8 cellular contexts compared by ENCODE assay signal in the genomic region with DNA sequence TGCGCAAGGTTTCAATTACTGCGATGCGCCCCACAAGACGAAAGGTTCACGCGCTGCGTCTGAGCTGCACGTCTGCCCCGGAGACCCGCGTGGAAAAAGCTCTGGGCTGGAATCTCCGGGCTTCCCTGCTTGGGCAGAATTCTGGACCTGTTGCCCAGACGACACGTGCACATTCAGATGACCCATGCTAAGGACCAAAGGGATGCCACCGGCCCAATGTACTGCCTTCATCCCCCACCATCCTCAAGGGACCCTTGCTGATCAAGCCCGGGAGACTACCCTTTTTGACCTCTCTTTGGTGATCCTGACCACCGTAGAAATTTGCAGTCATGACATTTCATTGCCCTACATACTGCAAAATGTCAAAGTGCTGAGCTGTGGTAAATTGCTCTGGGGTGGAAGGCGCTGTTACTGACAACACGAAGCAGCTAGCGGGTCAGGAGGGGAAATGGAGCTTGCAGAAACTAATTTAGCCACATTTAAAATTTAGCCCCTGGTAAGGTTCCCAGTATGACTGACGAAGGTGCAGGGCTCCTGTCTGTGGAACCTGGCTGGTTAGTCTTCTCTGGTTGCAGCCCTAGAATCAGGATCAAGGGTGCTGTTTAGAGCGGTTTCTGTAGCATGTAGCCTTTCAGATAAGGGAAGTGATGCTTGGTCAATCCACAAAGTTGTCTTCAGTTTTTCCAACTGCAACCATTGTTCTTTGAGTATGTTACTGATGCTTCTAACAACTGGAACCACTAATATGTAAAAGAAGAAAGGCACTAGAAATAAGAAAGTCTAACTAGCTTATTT.
DNase-seq lines count a peak whose midpoint lies in the region; ATAC-seq and TF ChIP-seq lines count a peak whose summit lies in the region.

No MANE protein-coding gene starts in this region.

- H3K36me3 Mint-ChIP-seq in chondrocyte (ENCODE audit: low read depth) (peaks cover 11% of the 10 kb centered on the region), naive B cell (no peaks in the 10 kb centered on the region)

- peaks cover 36% of the 10 kb centered on the region for H3K27me3 ChIP-seq in HUES48 (ENCODE audit: control insufficient read depth, insufficient read depth, low read length)

- H3K9me3 Mint-ChIP-seq in chondrocyte (ENCODE audit: low read depth) (no peaks in the 10 kb centered on the region), naive B cell (no peaks in the 10 kb centered on the region)

- H3K4me3 Mint-ChIP-seq in chondrocyte (ENCODE audit: unreplicated experiment) (peak overlapping the region; percentile 94), naive B cell (peak overlapping the region; percentile 90 to 97 (median 93))

- in situ Hi-C loops in ACHN (cut with HindIII; ENCODE audit: low pct_ligation_motif_present, low pct_unique_long_range_greater_than_20kb, low sequenced_read_pairs), result no loop called here

- H3K27ac Mint-ChIP-seq in chondrocyte (ENCODE audit: unreplicated experiment) (peak overlapping the region; percentile 75), naive B cell (peak overlapping the region in 3 of 6 donors; percentile 12 to 79 (median 49))

- ATAC-seq in naive B cell (ENCODE audit: low read depth in 2 of 2), result peak; percentile 24 to 26

- no peaks in the 10 kb centered on the region for H3K36me3 ChIP-seq in HUES48 (ENCODE audit: control insufficient read depth, insufficient read depth, low read length)

- peaks cover 12% of the 10 kb centered on the region; the same call in 1 of the 2 replicates for H3K4me1 ChIP-seq in HUES48 (ENCODE audit: control insufficient read depth, insufficient read depth, low read length)

- peak; percentile 9 to 47 for DNase-seq in AML-193 (lab: John Stamatoyannopoulos, UW)
- no peak for DNase-seq in chondrocyte (ENCODE audit: low spot score)
- no peak for DNase-seq in naive B cell
- DNase-seq in NCI-H2029 treated with DMSO at 0.1 percent for 48 hours (lab: John Stamatoyannopoulos, UW), result no peak
- DNase-seq in SW480 (ENCODE audit: low spot score), result no peak
- DNase-seq in ACHN, result no peak
- DNase-seq in midbrain (lab: John Stamatoyannopoulos, UW), result no peak

- H3K4me3 ChIP-seq in HUES48 (ENCODE audit: low read depth, low read length), result peak overlapping the region; percentile 71

- H3K27ac ChIP-seq in HUES48 (ENCODE audit: low read depth, low read length), result no peak overlapping the region

- no peaks in the 10 kb centered on the region for H3K9me3 ChIP-seq in HUES48 (ENCODE audit: control insufficient read depth, insufficient read depth, low read length)

- H3K27me3 Mint-ChIP-seq in chondrocyte (ENCODE audit: low read depth) (no peaks in the 10 kb centered on the region), naive B cell (peaks cover 33 to 37% (median 36%) of the 10 kb centered on the region in 3 donors)

- H3K4me1 Mint-ChIP-seq in chondrocyte (ENCODE audit: low read depth) (peaks cover 62% of the 10 kb centered on the region), naive B cell (peaks cover 22 to 32% (median 26%) of the 10 kb centered on the region in 3 donors)

- no peak for TF ChIP-seq CTCF in chondrocyte (IDR thresholded peaks at IDR 0.05)

- H3K9ac ChIP-seq in HUES48 (ENCODE audit: low read depth, low read length), result peak overlapping the region; percentile 52

Comparison
In these comparisons a context has a peak if more than half of its experiments do, and no peak if none do; other contexts are left out.
1. DNase-seq: peak in AML-193 (2 of 2); none in chondrocyte (single experiment), naive B cell (single experiment), NCI-H2029 treated with DMSO at 0.1 percent for 48 hours (single experiment), SW480 (single experiment), ACHN (single experiment) and midbrain (single experiment).